In genomic region chr5:158303261-158303660, GRCh38 we compare ENCODE assay signal across 22 cellular contexts.
"Had no signal": no experiment of that assay in that cellular context is flagged by ENCODE, and none has a peak within 500 bp of the region (broad histone marks: within the 10 kb centered on the region; RNA-seq: fewer than 3 reads in every experiment).

No MANE protein-coding gene starts in this region.

- H3K4me1 Mint-ChIP-seq: naive thymus-derived CD4-positive, alpha-beta T cell; stimulated activated memory B cell treated with anti-CD40 and anti-IgM and Interleukin-4, amounts not matched to agents 10 μg/mL and 1 μg/mL and 100 μg/mL, for 72 hours had no signal

- H3K79me2 ChIP-seq: hepatocyte had no signal

- H3K27me3 ChIP-seq: esophagus squamous epithelium, foreskin keratinocyte, hepatocyte, neutrophil, right lobe of liver, spleen, testis, tibial nerve, upper lobe of right lung, vagina had no signal

- H3K36me3 ChIP-seq: esophagus squamous epithelium, neutrophil, right lobe of liver, spleen, tibial nerve, upper lobe of right lung, vagina had no signal

- H3K27me3 Mint-ChIP-seq: dendritic cell treated with granulocyte-macrophage colony-stimulating factor and Interleukin-4, amounts not matched to agents 40 ng/mL and 50 ng/mL, for 4 days; stimulated activated memory B cell treated with anti-CD40 and anti-IgM and Interleukin-4, amounts not matched to agents 10 μg/mL and 1 μg/mL and 100 μg/mL, for 72 hours; stimulated activated naive CD8-positive, alpha-beta T cell treated with anti-CD3 and anti-CD28 coated beads, Interleukin-15, Interleukin-2, amounts not matched to agents 100 ng/mL and 50 ng/mL, for 24 hours had no signal

- H3K36me3 Mint-ChIP-seq: naive thymus-derived CD4-positive, alpha-beta T cell; stimulated activated memory B cell treated with anti-CD40 and anti-IgM and Interleukin-4, amounts not matched to agents 10 μg/mL and 1 μg/mL and 100 μg/mL, for 72 hours had no signal

- H3K27ac ChIP-seq: esophagus squamous epithelium, foreskin keratinocyte, hepatocyte, neutrophil, psoas muscle, right lobe of liver, spleen, testis, tibial nerve, upper lobe of right lung, vagina had no signal

- H3K4me2 ChIP-seq: hepatocyte had no signal

- H3K9me3 ChIP-seq: esophagus squamous epithelium, neutrophil, psoas muscle, right lobe of liver, spleen, testis, tibial nerve, upper lobe of right lung, vagina had no signal

- ATAC-seq: foreskin keratinocyte; naive thymus-derived CD4-positive, alpha-beta T cell; psoas muscle; right lobe of liver; stimulated activated memory B cell treated with anti-CD40 and anti-IgM and Interleukin-4, amounts not matched to agents 10 μg/mL and 1 μg/mL and 100 μg/mL, for 72 hours; upper lobe of right lung had no signal

- H2AFZ ChIP-seq: hepatocyte had no signal

- H3K27ac Mint-ChIP-seq: dendritic cell treated with granulocyte-macrophage colony-stimulating factor and Interleukin-4, amounts not matched to agents 40 ng/mL and 50 ng/mL, for 4 days; naive thymus-derived CD4-positive, alpha-beta T cell; stimulated activated memory B cell treated with anti-CD40 and anti-IgM and Interleukin-4, amounts not matched to agents 10 μg/mL and 1 μg/mL and 100 μg/mL, for 72 hours; stimulated activated naive CD8-positive, alpha-beta T cell treated with anti-CD3 and anti-CD28 coated beads, Interleukin-15, Interleukin-2, amounts not matched to agents 100 ng/mL and 50 ng/mL, for 24 hours had no signal

- H3K4me1 ChIP-seq: esophagus squamous epithelium, foreskin keratinocyte, psoas muscle, right lobe of liver, spleen, testis, tibial nerve, upper lobe of right lung, vagina had no signal

- H3K9me3 Mint-ChIP-seq: dendritic cell treated with granulocyte-macrophage colony-stimulating factor and Interleukin-4, amounts not matched to agents 40 ng/mL and 50 ng/mL, for 4 days; naive thymus-derived CD4-positive, alpha-beta T cell; stimulated activated memory B cell treated with anti-CD40 and anti-IgM and Interleukin-4, amounts not matched to agents 10 μg/mL and 1 μg/mL and 100 μg/mL, for 72 hours; stimulated activated naive CD8-positive, alpha-beta T cell treated with anti-CD3 and anti-CD28 coated beads, Interleukin-15, Interleukin-2, amounts not matched to agents 100 ng/mL and 50 ng/mL, for 24 hours had no signal

- H3K4me3 ChIP-seq: esophagus squamous epithelium, hepatocyte, psoas muscle, right lobe of liver, spleen, testis, tibial nerve, upper lobe of right lung, vagina had no signal

- DNase-seq: esophagus squamous epithelium; foreskin keratinocyte; head of caudate nucleus; kidney glomerular epithelial cell; mesendoderm; naive thymus-derived CD4-positive, alpha-beta T cell; psoas muscle; retina; right lobe of liver; spleen; stimulated activated CD4-positive, alpha-beta T cell treated with anti-CD3 and anti-CD28 coated beads, Interleukin-15, amount 100 ng/mL, for 24 hours; stimulated activated CD4-positive, alpha-beta T cell treated with anti-CD3 and anti-CD28 coated beads, Interleukin-1b, Interleukin-23, amount 100 ng/mL, for 48 hours; stimulated activated CD4-positive, alpha-beta T cell treated with anti-CD3 and anti-CD28 coated beads, Interleukin-4, amount 100 ng/mL, for 24 hours; testis; upper lobe of right lung had no signal

- H3K4me3 Mint-ChIP-seq: dendritic cell treated with granulocyte-macrophage colony-stimulating factor and Interleukin-4, amounts not matched to agents 40 ng/mL and 50 ng/mL, for 4 days; naive thymus-derived CD4-positive, alpha-beta T cell; stimulated activated memory B cell treated with anti-CD40 and anti-IgM and Interleukin-4, amounts not matched to agents 10 μg/mL and 1 μg/mL and 100 μg/mL, for 72 hours; stimulated activated naive CD8-positive, alpha-beta T cell treated with anti-CD3 and anti-CD28 coated beads, Interleukin-15, Interleukin-2, amounts not matched to agents 100 ng/mL and 50 ng/mL, for 24 hours had no signal
